In genomic region chr18:2914185-2914584, GRCh38 we compare ENCODE assay signal across 18 cellular contexts.
DNase-seq lines count a peak whose midpoint lies in the region; ATAC-seq and TF ChIP-seq lines count a peak whose summit lies in the region.
"Had no signal": no experiment of that assay in that cellular context is flagged by ENCODE, and none has a peak within 500 bp of the region (broad histone marks: within the 10 kb centered on the region; RNA-seq: fewer than 3 reads in every experiment).

No MANE protein-coding gene starts in this region.

- H3K79me2 ChIP-seq in neural progenitor cell (ENCODE audit: low read depth), result no peaks in the 10 kb centered on the region

- peak overlapping the region; percentile 28 for H3K27ac Mint-ChIP-seq in activated CD4-positive, alpha-beta memory T cell treated with anti-CD3 and anti-CD28 coated beads for 36 hours
- H3K27ac Mint-ChIP-seq in activated CD4-positive, alpha-beta memory T cell treated with anti-CD3 and anti-CD28 coated beads, Interleukin-2, amount 10 ng/mL, durations not matched to agents 7 days and 5 days, result no peak overlapping the region
- H3K27ac Mint-ChIP-seq in glutamatergic neuron (ENCODE audit: unreplicated experiment) (peak overlapping the region; percentile 71), neural progenitor cell (no peak overlapping the region)
- H3K27ac Mint-ChIP-seq: activated naive CD4-positive, alpha-beta T cell treated with anti-CD3 and anti-CD28 coated beads for 36 hours had no signal

- H3K27me3 ChIP-seq in neural progenitor cell (no peaks in the 10 kb centered on the region), testis (no peaks in the 10 kb centered on the region)
- H3K27me3 ChIP-seq: colonic mucosa had no signal

- no peaks in the 10 kb centered on the region for H3K9me3 Mint-ChIP-seq in activated CD4-positive, alpha-beta memory T cell treated with anti-CD3 and anti-CD28 coated beads for 36 hours
- no peaks in the 10 kb centered on the region for H3K9me3 Mint-ChIP-seq in activated CD4-positive, alpha-beta memory T cell treated with anti-CD3 and anti-CD28 coated beads, Interleukin-2, amount 10 ng/mL, durations not matched to agents 7 days and 5 days
- H3K9me3 Mint-ChIP-seq in glutamatergic neuron (ENCODE audit: unreplicated experiment) (peaks cover 9% of the 10 kb centered on the region), neural progenitor cell (no peaks in the 10 kb centered on the region)
- H3K9me3 Mint-ChIP-seq: activated naive CD4-positive, alpha-beta T cell treated with anti-CD3 and anti-CD28 coated beads for 36 hours had no signal

- no peak for TF ChIP-seq POLR2A in testis (IDR thresholded peaks at IDR 0.05)

- DNase-seq in activated CD4-positive, alpha-beta memory T cell treated with anti-CD3 and anti-CD28 coated beads for 36 hours, result no peak
- DNase-seq in activated CD4-positive, alpha-beta memory T cell treated with anti-CD3 and anti-CD28 coated beads, Interleukin-2, amount 10 ng/mL, durations not matched to agents 7 days and 5 days, result no peak
- DNase-seq in glutamatergic neuron (peak; percentile 68), neural progenitor cell (ENCODE audit: low spot score) (no peak), testis (peak; percentile 73), left lobe of liver (ENCODE audit: low spot score) (no peak)
- DNase-seq: activated CD4-positive, alpha-beta T cell treated with anti-CD3 and anti-CD28 coated beads for 1 hour; activated naive CD4-positive, alpha-beta T cell treated with anti-CD3 and anti-CD28 coated beads for 36 hours; colonic mucosa; DMS 273 treated with DMSO at 0.1 percent for 48 hours; GDM1; GOT3; mesendoderm; NCI-H82; SK-N-SH had no signal

- peaks cover 12% of the 10 kb centered on the region for H3F3A ChIP-seq in neural progenitor cell (ENCODE audit: low read depth)

- 27 to 33% methylated on average over 7 to 13 of the region's 13 CpGs for WGBS in testis, 2 donors

- H3K4me3 Mint-ChIP-seq in activated CD4-positive, alpha-beta memory T cell treated with anti-CD3 and anti-CD28 coated beads for 36 hours, result no peak overlapping the region
- no peak overlapping the region for H3K4me3 Mint-ChIP-seq in activated CD4-positive, alpha-beta memory T cell treated with anti-CD3 and anti-CD28 coated beads, Interleukin-2, amount 10 ng/mL, durations not matched to agents 7 days and 5 days
- H3K4me3 Mint-ChIP-seq in glutamatergic neuron (ENCODE audit: unreplicated experiment), result no peak overlapping the region
- H3K4me3 Mint-ChIP-seq in neural progenitor cell, result no peak overlapping the region
- H3K4me3 Mint-ChIP-seq: activated naive CD4-positive, alpha-beta T cell treated with anti-CD3 and anti-CD28 coated beads for 36 hours had no signal

- CTCF ChIA-PET in activated CD4-positive, alpha-beta memory T cell treated with anti-CD3 and anti-CD28 coated beads for 36 hours (lab: Charles Lee), result interaction anchor here (1.1 to 2.6 kb wide), 2 partner anchors 148 to 214 kb away, joined by 4 to 11 read pairs; no protein-coding TSS in a partner anchor
- CTCF ChIA-PET in activated CD4-positive, alpha-beta memory T cell treated with anti-CD3 and anti-CD28 coated beads, Interleukin-2, amount 10 ng/mL, durations not matched to agents 7 days and 5 days (lab: Charles Lee), result no interaction called here

- H3K27ac ChIP-seq in neural progenitor cell, result peak overlapping the region; percentile 20
- H3K27ac ChIP-seq in testis, result peak overlapping the region in 1 of 2 donors; percentile 25
- H3K27ac ChIP-seq: 22Rv1, colonic mucosa had no signal

- peaks cover 9% of the 10 kb centered on the region for H4K20me1 ChIP-seq in neural progenitor cell (ENCODE audit: low read depth)

- intact Hi-C loops in activated CD4-positive, alpha-beta memory T cell treated with anti-CD3 and anti-CD28 coated beads for 36 hours (cut with micrococcal nuclease), result no loop called here
- intact Hi-C loops in testis (cut with DNase I; ENCODE audit: low total_unique reads), result no loop called here

- POLR2A ChIA-PET in activated CD4-positive, alpha-beta memory T cell treated with anti-CD3 and anti-CD28 coated beads for 36 hours (lab: Charles Lee), result interaction anchor here (1.0 kb wide), 1 partner anchor 84 kb away, joined by 3 read pairs; no protein-coding TSS in a partner anchor
- POLR2A ChIA-PET in activated CD4-positive, alpha-beta memory T cell treated with anti-CD3 and anti-CD28 coated beads, Interleukin-2, amount 10 ng/mL, durations not matched to agents 7 days and 5 days (lab: Charles Lee), result interaction anchor here (1.0 to 1.5 kb wide), 3 partner anchors 9 to 11 kb away, joined by 3 to 4 read pairs (median 3); no protein-coding TSS in a partner anchor

- peaks cover 45% of the 10 kb centered on the region for H3K36me3 Mint-ChIP-seq in activated CD4-positive, alpha-beta memory T cell treated with anti-CD3 and anti-CD28 coated beads for 36 hours
- H3K36me3 Mint-ChIP-seq in activated CD4-positive, alpha-beta memory T cell treated with anti-CD3 and anti-CD28 coated beads, Interleukin-2, amount 10 ng/mL, durations not matched to agents 7 days and 5 days (ENCODE audit: low read depth), result peaks cover 83% of the 10 kb centered on the region
- H3K36me3 Mint-ChIP-seq in glutamatergic neuron (ENCODE audit: unreplicated experiment) (no peaks in the 10 kb centered on the region), neural progenitor cell (peaks cover 18% of the 10 kb centered on the region)

- H3K9ac ChIP-seq in neural progenitor cell, result no peak overlapping the region
- H3K9ac ChIP-seq: SK-N-SH had no signal

- H3K4me3 ChIP-seq in neural progenitor cell (no peak overlapping the region), testis (no peak overlapping the region)
- H3K4me3 ChIP-seq: colonic mucosa had no signal

- H3K9me3 ChIP-seq in neural progenitor cell (ENCODE audit: low read depth) (no peaks in the 10 kb centered on the region), testis (no peaks in the 10 kb centered on the region)
- H3K9me3 ChIP-seq: colonic mucosa, SK-N-SH had no signal

- H3K4me1 ChIP-seq in neural progenitor cell, result peaks cover 14% of the 10 kb centered on the region
- H3K4me1 ChIP-seq in testis, result peaks cover 19% of the 10 kb centered on the region
- H3K4me1 ChIP-seq: colonic mucosa had no signal

- no peak overlapping the region for H3K4me2 ChIP-seq in neural progenitor cell
- H3K4me2 ChIP-seq: SK-N-SH had no signal

- H3K4me1 Mint-ChIP-seq in activated CD4-positive, alpha-beta memory T cell treated with anti-CD3 and anti-CD28 coated beads for 36 hours (ENCODE audit: low read depth), result peaks cover 10% of the 10 kb centered on the region
- peaks cover 21% of the 10 kb centered on the region for H3K4me1 Mint-ChIP-seq in activated CD4-positive, alpha-beta memory T cell treated with anti-CD3 and anti-CD28 coated beads, Interleukin-2, amount 10 ng/mL, durations not matched to agents 7 days and 5 days
- peaks cover 26% of the 10 kb centered on the region for H3K4me1 Mint-ChIP-seq in glutamatergic neuron (ENCODE audit: low read depth, unreplicated experiment)
- peaks cover 30% of the 10 kb centered on the region for H3K4me1 Mint-ChIP-seq in neural progenitor cell

- TF ChIP-seq CTCF in glutamatergic neuron (IDR thresholded peaks at IDR 0.05; ENCODE audit: partially characterized antibody, unreplicated experiment) (no peak), neural progenitor cell (IDR thresholded peaks at IDR 0.05) (no peak), testis (IDR thresholded peaks at IDR 0.05) (no peak)

- ATAC-seq in GM21390 (IDR thresholded peaks at IDR 0.05; ENCODE audit: unreplicated experiment) (no peak), HG02610 (IDR thresholded peaks at IDR 0.05; ENCODE audit: unreplicated experiment) (no peak), left lobe of liver (no peak)

- no peaks in the 10 kb centered on the region for H3K36me3 ChIP-seq in neural progenitor cell
- no peaks in the 10 kb centered on the region for H3K36me3 ChIP-seq in testis (ENCODE audit: low read depth, missing control alignments)
- H3K36me3 ChIP-seq: colonic mucosa had no signal

- no peak overlapping the region for H2AFZ ChIP-seq in neural progenitor cell (replicated peaks)

- H3K27me3 Mint-ChIP-seq in activated CD4-positive, alpha-beta memory T cell treated with anti-CD3 and anti-CD28 coated beads for 36 hours, result no peaks in the 10 kb centered on the region
- H3K27me3 Mint-ChIP-seq in activated CD4-positive, alpha-beta memory T cell treated with anti-CD3 and anti-CD28 coated beads, Interleukin-2, amount 10 ng/mL, durations not matched to agents 7 days and 5 days, result no peaks in the 10 kb centered on the region
- H3K27me3 Mint-ChIP-seq in glutamatergic neuron (ENCODE audit: unreplicated experiment) (peaks cover 8% of the 10 kb centered on the region), neural progenitor cell (ENCODE audit: insufficient read depth, low read depth) (peaks cover 2% of the 10 kb centered on the region)

Comparison
In these comparisons a context has a peak if more than half of its experiments do, and no peak if none do; other contexts are left out.
1. H3K27ac Mint-ChIP-seq: peak in activated CD4-positive, alpha-beta memory T cell treated with anti-CD3 and anti-CD28 coated beads for 36 hours (single experiment) and glutamatergic neuron (single experiment); none in activated CD4-positive, alpha-beta memory T cell treated with anti-CD3 and anti-CD28 coated beads, Interleukin-2, amount 10 ng/mL, durations not matched to agents 7 days and 5 days (single experiment) and neural progenitor cell (single experiment).
2. DNase-seq: peak in glutamatergic neuron (single experiment) and testis (single experiment); none in activated CD4-positive, alpha-beta memory T cell treated with anti-CD3 and anti-CD28 coated beads for 36 hours (single experiment), activated CD4-positive, alpha-beta memory T cell treated with anti-CD3 and anti-CD28 coated beads, Interleukin-2, amount 10 ng/mL, durations not matched to agents 7 days and 5 days (single experiment), neural progenitor cell (single experiment) and left lobe of liver (single experiment).